In the genomic region with DNA sequence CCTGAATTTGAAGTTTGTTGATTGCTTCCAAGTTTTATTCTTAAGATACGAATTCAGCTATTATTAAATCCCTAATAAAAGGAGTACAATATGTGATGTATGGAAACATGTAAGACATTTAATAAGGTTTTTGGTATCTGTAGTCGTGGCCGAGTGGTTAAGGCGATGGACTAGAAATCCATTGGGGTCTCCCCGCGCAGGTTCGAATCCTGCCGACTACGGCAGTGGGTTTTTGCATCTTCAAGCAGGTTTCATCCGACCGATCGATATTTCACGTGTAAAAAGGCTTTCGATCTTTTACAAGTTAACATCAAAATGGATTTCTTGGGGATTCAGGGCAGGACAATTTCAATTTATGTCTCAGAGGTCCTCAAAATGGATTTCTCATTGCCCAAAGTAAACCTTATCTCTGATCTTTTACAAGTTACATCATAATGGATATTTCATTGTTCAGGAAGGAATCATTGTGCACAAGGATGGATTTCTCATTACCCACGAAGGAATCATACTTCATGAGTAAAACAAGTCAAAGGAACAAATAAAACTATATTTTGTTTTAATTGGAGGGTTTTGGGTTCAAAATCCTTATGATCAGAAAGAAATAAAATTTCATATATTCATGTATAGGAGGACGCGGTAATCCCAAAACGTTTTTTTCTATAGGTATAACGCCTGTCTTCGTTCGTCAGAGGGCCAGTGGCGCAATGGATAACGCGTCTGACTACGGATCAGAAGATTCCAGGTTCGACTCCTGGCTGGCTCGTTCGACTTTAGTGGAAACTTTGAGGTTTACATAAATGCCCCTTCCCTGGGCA, we compare ENCODE assay signal across 1 cellular context.
TF ChIP-seq lines count a peak whose summit lies in the region.

No MANE protein-coding gene starts in this region.

TF ChIP-seq in HepG2, 621 proteins besides CTCF, POLR2A, EP300 and RAD21 (continued from another document):
- TF ChIP-seq, protein P1, sequence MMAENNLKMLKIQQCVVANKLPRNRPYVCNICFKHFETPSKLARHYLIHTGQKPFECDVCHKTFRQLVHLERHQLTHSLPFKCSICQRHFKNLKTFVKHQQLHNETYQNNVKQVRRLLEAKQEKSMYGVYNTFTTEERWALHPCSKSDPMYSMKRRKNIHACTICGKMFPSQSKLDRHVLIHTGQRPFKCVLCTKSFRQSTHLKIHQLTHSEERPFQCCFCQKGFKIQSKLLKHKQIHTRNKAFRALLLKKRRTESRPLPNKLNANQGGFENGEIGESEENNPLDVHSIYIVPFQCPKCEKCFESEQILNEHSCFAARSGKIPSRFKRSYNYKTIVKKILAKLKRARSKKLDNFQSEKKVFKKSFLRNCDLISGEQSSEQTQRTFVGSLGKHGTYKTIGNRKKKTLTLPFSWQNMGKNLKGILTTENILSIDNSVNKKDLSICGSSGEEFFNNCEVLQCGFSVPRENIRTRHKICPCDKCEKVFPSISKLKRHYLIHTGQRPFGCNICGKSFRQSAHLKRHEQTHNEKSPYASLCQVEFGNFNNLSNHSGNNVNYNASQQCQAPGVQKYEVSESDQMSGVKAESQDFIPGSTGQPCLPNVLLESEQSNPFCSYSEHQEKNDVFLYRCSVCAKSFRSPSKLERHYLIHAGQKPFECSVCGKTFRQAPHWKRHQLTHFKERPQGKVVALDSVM (CRISPR knock-in tag; IDR thresholded peaks at IDR 0.05), result peak; percentile 22; the same call in 1 of the 2 replicates
- TF ChIP-seq ZNF446 (CRISPR knock-in tag; IDR thresholded peaks at IDR 0.05), result 0 out of 2 replicates have a peak, but pooled peaks have one; percentile 27
- TF ChIP-seq ZNF570 (CRISPR knock-in tag; IDR thresholded peaks at IDR 0.05; ENCODE audit: borderline replicate concordance), result no peak
- TF ChIP-seq CENPT (CRISPR knock-in tag; IDR thresholded peaks at IDR 0.05; ENCODE audit: low read depth), result no peak
- TF ChIP-seq SIN3B (IDR thresholded peaks at IDR 0.05; ENCODE audit: low read length), result 0 out of 2 replicates have a peak, but pooled peaks have one; percentile 47
- TF ChIP-seq, protein P2, sequence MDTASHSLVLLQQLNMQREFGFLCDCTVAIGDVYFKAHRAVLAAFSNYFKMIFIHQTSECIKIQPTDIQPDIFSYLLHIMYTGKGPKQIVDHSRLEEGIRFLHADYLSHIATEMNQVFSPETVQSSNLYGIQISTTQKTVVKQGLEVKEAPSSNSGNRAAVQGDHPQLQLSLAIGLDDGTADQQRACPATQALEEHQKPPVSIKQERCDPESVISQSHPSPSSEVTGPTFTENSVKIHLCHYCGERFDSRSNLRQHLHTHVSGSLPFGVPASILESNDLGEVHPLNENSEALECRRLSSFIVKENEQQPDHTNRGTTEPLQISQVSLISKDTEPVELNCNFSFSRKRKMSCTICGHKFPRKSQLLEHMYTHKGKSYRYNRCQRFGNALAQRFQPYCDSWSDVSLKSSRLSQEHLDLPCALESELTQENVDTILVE (CRISPR knock-in tag; IDR thresholded peaks at IDR 0.05), result peak; percentile 17; the same call in 1 of the 2 replicates
- TF ChIP-seq, protein P3, sequence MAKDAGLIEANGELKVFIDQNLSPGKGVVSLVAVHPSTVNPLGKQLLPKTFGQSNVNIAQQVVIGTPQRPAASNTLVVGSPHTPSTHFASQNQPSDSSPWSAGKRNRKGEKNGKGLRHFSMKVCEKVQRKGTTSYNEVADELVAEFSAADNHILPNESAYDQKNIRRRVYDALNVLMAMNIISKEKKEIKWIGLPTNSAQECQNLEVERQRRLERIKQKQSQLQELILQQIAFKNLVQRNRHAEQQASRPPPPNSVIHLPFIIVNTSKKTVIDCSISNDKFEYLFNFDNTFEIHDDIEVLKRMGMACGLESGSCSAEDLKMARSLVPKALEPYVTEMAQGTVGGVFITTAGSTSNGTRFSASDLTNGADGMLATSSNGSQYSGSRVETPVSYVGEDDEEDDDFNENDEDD (CRISPR knock-in tag; IDR thresholded peaks at IDR 0.05; ENCODE audit: borderline replicate concordance), result 0 out of 2 replicates have a peak, but pooled peaks have one; percentile 47
- peak; percentile 32; the same call in 1 of the 2 replicates for TF ChIP-seq SOX13 (IDR thresholded peaks at IDR 0.05)
- TF ChIP-seq SOX13 (CRISPR knock-in tag; conservative IDR thresholded peaks at IDR 0.05 in 1 of 2, IDR thresholded peaks at IDR 0.05 in 1 of 2), result peak in 1 of 2 experiments; percentile 25; a peak in 1 of 4 replicates
- TF ChIP-seq SALL1 (CRISPR knock-in tag; IDR thresholded peaks at IDR 0.05), result peak; percentile 11
- TF ChIP-seq, protein P4, sequence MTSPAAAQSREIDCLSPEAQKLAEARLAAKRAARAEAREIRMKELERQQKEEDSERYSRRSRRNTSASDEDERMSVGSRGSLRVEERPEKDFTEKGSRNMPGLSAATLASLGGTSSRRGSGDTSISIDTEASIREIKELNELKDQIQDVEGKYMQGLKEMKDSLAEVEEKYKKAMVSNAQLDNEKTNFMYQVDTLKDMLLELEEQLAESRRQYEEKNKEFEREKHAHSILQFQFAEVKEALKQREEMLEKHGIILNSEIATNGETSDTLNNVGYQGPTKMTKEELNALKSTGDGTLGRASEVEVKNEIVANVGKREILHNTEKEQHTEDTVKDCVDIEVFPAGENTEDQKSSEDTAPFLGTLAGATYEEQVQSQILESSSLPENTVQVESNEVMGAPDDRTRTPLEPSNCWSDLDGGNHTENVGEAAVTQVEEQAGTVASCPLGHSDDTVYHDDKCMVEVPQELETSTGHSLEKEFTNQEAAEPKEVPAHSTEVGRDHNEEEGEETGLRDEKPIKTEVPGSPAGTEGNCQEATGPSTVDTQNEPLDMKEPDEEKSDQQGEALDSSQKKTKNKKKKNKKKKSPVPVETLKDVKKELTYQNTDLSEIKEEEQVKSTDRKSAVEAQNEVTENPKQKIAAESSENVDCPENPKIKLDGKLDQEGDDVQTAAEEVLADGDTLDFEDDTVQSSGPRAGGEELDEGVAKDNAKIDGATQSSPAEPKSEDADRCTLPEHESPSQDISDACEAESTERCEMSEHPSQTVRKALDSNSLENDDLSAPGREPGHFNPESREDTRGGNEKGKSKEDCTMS (CRISPR knock-in tag; conservative IDR thresholded peaks at IDR 0.05), result peak; percentile 67; the same call in 1 of the 2 replicates
TF ChIP-seq in HepG2: peak in this region for 174.
